Comparison of ENCODE assay signal across 8 cellular contexts in the genomic region with DNA sequence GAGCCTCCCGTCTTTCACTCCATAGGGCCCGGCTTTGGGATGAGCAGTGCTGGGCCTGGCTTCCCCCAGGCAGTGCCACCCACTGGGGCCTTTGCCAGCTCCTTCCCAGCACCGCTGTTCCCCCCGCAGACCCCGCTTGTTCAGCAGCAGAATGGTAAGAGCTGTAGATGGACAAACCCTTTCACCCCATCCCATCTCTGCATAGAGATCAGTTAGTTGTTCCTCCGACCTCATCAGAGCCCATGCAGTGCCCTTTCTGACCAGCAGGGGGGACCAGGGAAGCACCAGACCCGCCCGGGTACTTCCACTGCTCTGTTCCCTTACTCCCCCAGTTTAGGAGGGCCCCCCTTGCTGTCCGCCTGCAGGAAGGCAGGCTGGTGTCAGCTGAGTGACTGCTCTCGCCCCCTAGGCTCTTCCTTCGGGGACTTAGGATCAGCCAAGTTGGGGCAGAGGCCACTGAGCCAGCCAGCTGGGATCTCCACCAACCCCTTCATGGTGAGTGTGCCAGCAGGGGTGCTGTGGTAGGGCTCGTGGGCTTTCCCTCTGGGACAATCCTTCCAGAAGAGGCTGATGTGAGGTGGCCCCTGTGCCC. TPM values are rescaled to one million over a fixed set of nuclear protein-coding genes. Genes with fewer than 3 reads are reported as not detected.
DNase-seq lines count a peak whose midpoint lies in the region; ATAC-seq and TF ChIP-seq lines count a peak whose summit lies in the region.

No MANE protein-coding gene starts in this region.

- peaks cover 20 to 42% (median 38%) of the 10 kb centered on the region in 3 donors for H3K4me1 Mint-ChIP-seq in naive B cell

- no peaks in the 10 kb centered on the region for H3K27me3 ChIP-seq in BE2C
- no peaks in the 10 kb centered on the region for H3K27me3 ChIP-seq in NT2/D1 (ENCODE audit: insufficient read depth, insufficient read length)

- no peaks in the 10 kb centered on the region for H3K9me3 Mint-ChIP-seq in naive B cell

- TF ChIP-seq CTCF in BE2C (IDR thresholded peaks at IDR 0.05; ENCODE audit: low read depth, low read length) (peak; percentile 97), epithelial cell of proximal tubule (conservative IDR thresholded peaks at IDR 0.05; ENCODE audit: low read depth, low read length) (peak; percentile 97)

- no peak overlapping the region for H3K4me3 Mint-ChIP-seq in naive B cell

- peak; percentile 76 to 77 for ATAC-seq in naive B cell (ENCODE audit: low read depth in 2 of 2)
- no peak for ATAC-seq in HG03520 (IDR thresholded peaks at IDR 0.05; ENCODE audit: unreplicated experiment)

- H3K36me3 Mint-ChIP-seq in naive B cell: no peaks in the 10 kb centered on the region

- peak overlapping the region in 1 of 6 donors; percentile 76 for H3K27ac Mint-ChIP-seq in naive B cell

- H3K4me1 ChIP-seq in BE2C: peaks cover 11% of the 10 kb centered on the region
- peaks cover 10% of the 10 kb centered on the region for H3K4me1 ChIP-seq in NT2/D1 (ENCODE audit: insufficient read depth, insufficient read length)

- H3K9me3 ChIP-seq in BE2C: no peaks in the 10 kb centered on the region
- no peaks in the 10 kb centered on the region for H3K9me3 ChIP-seq in NT2/D1 (ENCODE audit: insufficient read depth, low read length)

- H3K36me3 ChIP-seq in BE2C: no peaks in the 10 kb centered on the region
- peaks cover 11% of the 10 kb centered on the region for H3K36me3 ChIP-seq in NT2/D1 (ENCODE audit: insufficient read depth, insufficient read length, low read length)

- peak; percentile 86 for DNase-seq in BE2C
- peak; percentile 48 for DNase-seq in H4 (ENCODE audit: low spot score)
- peak; percentile 60 for DNase-seq in NT2/D1 (ENCODE audit: low read depth, low spot score)
- peak; percentile 96 for DNase-seq in activated CD8-positive, alpha-beta memory T cell treated with anti-CD3 and anti-CD28 coated beads, Interleukin-2, amount 50 U/mL, for 48 hours
- no peak for DNase-seq in epithelial cell of proximal tubule (ENCODE audit: low read depth)
- peak; percentile 76 for DNase-seq in naive B cell
- DNase-seq in stimulated activated naive CD4-positive, alpha-beta T cell treated with Interleukin-2 at 50 U/mL for 16 hours (lab: John Stamatoyannopoulos, UW): peak; percentile 75

- no peaks in the 10 kb centered on the region for H3K27me3 Mint-ChIP-seq in naive B cell

- no peak overlapping the region for H3K9ac ChIP-seq in NT2/D1 (ENCODE audit: insufficient read length, low read depth)

- H3K4me3 ChIP-seq in BE2C (ENCODE audit: low read depth, low read length) (no peak overlapping the region), NT2/D1 (ENCODE audit: insufficient read length, low read depth) (no peak overlapping the region), epithelial cell of proximal tubule (ENCODE audit: low read depth, low read length) (no peak overlapping the region)

RNA-seq across cellular contexts. Expression of a gene that starts 9.8 kb away (rescaled TPM):
- polyA plus RNA-seq in BE2C (2012; ENCODE audit: insufficient read depth, insufficient read length, low read depth): 7.0 TPM
- not detected in 2 replicates for total RNA-seq in H4 (2014; rRNA removed; shearing (Covaris generic))
- total RNA-seq in epithelial cell of proximal tubule: 1.7 TPM in 1 of 2 replicates, not detected in the other
- polyA plus RNA-seq in naive B cell (ENCODE audit: low read depth in 6 of 6): not detected

RNA-seq across cellular contexts. Expression of a gene that starts 22.0 kb away (rescaled TPM):
- polyA plus RNA-seq in BE2C (2012; ENCODE audit: insufficient read depth, insufficient read length, low read depth): 200 TPM
- total RNA-seq in H4 (2014; rRNA removed; shearing (Covaris generic)): 3.4 TPM in 2 replicates
- total RNA-seq in epithelial cell of proximal tubule: 36.8 and 62.0 TPM in 2 replicates
- 100 to 1,000 TPM in 4 of 6 donors, 10 to 100 TPM in 2; 81.4 to 172 (median 106) TPM for polyA plus RNA-seq in naive B cell (ENCODE audit: low read depth in 6 of 6)

RNA-seq across cellular contexts. Expression of a gene that starts 22.2 kb away (rescaled TPM):
- polyA plus RNA-seq in BE2C (2012; ENCODE audit: insufficient read depth, insufficient read length, low read depth): 3.0 TPM
- total RNA-seq in H4 (2014; rRNA removed; shearing (Covaris generic)): 0.15 TPM in 1 of 2 replicates, not detected in the other
- total RNA-seq in epithelial cell of proximal tubule: 0.80 and 1.0 TPM in 2 replicates
- 1 to 10 TPM in 2 of 6 donors, under 1 TPM in 3, not detected in 1; 0.13 to 1.7 (median 0.89) TPM for polyA plus RNA-seq in naive B cell (ENCODE audit: low read depth in 6 of 6)

RNA-seq across cellular contexts. Expression of a gene that starts 24.9 kb away (rescaled TPM):
- polyA plus RNA-seq in BE2C (2012; ENCODE audit: insufficient read depth, insufficient read length, low read depth): 17.0 TPM
- 4.9 and 7.6 TPM in 2 replicates for total RNA-seq in H4 (2014; rRNA removed; shearing (Covaris generic))
- total RNA-seq in epithelial cell of proximal tubule: 10.9 and 17.4 TPM in 2 replicates
- 1 to 10 TPM in 5 of 6 donors, not detected in 1; 3.1 to 5.9 (median 4.1) TPM for polyA plus RNA-seq in naive B cell (ENCODE audit: low read depth in 6 of 6)

RNA-seq across cellular contexts. Expression of a gene that starts 38.3 kb away (rescaled TPM):
- polyA plus RNA-seq in BE2C (2012; ENCODE audit: insufficient read depth, insufficient read length, low read depth): 923 TPM
- total RNA-seq in H4 (2014; rRNA removed; shearing (Covaris generic)): 123 and 180 TPM in 2 replicates
- 1.4 and 4.4 TPM in 2 replicates for total RNA-seq in epithelial cell of proximal tubule
- polyA plus RNA-seq in naive B cell (ENCODE audit: low read depth in 6 of 6): 1 to 10 TPM in 1 of 6 donors, under 1 TPM in 4, not detected in 1; 0.23 to 1.1 (median 0.86) TPM
